Comparison of ENCODE assay signal across 1 cellular context in the genomic region with DNA sequence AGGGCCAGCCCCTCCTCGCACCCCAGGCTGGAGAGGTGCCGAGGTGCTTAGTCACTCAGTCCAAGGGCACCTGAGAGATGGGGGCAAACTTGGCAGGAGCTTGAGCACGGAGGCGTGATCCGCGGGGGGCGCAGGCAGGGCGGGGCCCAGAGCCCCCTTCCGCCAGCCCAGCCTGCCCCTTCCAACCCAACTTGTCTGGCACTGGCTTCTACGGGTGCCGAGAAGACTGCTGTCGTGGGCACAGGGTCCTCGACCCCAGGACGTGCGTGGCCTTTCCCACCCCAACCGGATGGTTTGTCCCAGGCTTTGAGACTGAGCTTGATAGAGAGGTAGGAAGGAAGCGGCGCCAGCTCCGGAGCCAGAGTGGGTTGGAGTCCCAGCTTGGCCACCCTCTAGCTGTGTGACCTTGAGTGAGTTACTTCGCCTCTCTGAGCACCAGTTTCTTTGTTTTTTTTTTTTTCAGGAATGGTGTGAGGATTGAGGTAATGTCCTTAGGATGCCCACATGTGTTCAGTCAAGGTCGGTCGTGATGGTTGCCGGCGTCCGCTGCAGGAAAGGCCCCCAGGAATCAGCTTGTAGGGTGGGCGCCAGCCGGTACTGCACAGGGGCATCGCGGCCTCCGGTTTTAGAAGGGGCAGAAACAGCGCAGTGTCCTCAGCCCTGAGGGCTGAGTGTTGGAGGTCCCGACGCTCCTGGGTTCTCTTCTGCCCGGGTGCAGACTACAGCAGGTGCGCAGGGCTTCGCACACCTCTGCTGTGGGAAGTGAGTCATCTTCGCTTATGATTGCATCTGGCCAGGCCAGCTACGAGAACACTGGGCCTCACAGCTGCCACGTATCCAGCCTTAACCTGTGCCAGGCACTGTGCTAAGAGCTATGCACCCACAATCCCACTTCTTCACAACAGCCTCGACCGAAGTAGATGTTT.
TF ChIP-seq lines count a peak whose summit lies in the region.

No MANE protein-coding gene starts in this region.

TF ChIP-seq in HEK293, 187 proteins besides CTCF, POLR2A, EP300 and RAD21 (continued from another document):
- TF ChIP-seq, protein P1, sequence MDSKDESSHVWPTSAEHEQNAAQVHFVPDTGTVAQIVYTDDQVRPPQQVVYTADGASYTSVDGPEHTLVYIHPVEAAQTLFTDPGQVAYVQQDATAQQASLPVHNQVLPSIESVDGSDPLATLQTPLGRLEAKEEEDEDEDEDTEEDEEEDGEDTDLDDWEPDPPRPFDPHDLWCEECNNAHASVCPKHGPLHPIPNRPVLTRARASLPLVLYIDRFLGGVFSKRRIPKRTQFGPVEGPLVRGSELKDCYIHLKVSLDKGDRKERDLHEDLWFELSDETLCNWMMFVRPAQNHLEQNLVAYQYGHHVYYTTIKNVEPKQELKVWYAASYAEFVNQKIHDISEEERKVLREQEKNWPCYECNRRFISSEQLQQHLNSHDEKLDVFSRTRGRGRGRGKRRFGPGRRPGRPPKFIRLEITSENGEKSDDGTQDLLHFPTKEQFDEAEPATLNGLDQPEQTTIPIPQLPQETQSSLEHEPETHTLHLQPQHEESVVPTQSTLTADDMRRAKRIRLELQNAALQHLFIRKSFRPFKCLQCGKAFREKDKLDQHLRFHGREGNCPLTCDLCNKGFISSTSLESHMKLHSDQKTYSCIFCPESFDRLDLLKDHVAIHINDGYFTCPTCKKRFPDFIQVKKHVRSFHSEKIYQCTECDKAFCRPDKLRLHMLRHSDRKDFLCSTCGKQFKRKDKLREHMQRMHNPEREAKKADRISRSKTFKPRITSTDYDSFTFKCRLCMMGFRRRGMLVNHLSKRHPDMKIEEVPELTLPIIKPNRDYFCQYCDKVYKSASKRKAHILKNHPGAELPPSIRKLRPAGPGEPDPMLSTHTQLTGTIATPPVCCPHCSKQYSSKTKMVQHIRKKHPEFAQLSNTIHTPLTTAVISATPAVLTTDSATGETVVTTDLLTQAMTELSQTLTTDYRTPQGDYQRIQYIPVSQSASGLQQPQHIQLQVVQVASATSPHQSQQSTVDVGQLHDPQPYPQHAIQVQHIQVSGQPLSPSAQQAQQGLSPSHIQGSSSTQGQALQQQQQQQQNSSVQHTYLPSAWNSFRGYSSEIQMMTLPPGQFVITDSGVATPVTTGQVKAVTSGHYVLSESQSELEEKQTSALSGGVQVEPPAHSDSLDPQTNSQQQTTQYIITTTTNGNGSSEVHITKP (tag by site-specific recombination; IDR thresholded peaks at IDR 0.05) = peak; percentile 66
- TF ChIP-seq MYNN (tag by site-specific recombination; IDR thresholded peaks at IDR 0.05; ENCODE audit: borderline replicate concordance) (no peak), ZNF558 (tag by site-specific recombination; IDR thresholded peaks at IDR 0.05) (no peak), ZBTB8A (tag by site-specific recombination; IDR thresholded peaks at IDR 0.05) (no peak), ZNF623 (tag by site-specific recombination; IDR thresholded peaks at IDR 0.05) (no peak)
